In the genomic region with DNA sequence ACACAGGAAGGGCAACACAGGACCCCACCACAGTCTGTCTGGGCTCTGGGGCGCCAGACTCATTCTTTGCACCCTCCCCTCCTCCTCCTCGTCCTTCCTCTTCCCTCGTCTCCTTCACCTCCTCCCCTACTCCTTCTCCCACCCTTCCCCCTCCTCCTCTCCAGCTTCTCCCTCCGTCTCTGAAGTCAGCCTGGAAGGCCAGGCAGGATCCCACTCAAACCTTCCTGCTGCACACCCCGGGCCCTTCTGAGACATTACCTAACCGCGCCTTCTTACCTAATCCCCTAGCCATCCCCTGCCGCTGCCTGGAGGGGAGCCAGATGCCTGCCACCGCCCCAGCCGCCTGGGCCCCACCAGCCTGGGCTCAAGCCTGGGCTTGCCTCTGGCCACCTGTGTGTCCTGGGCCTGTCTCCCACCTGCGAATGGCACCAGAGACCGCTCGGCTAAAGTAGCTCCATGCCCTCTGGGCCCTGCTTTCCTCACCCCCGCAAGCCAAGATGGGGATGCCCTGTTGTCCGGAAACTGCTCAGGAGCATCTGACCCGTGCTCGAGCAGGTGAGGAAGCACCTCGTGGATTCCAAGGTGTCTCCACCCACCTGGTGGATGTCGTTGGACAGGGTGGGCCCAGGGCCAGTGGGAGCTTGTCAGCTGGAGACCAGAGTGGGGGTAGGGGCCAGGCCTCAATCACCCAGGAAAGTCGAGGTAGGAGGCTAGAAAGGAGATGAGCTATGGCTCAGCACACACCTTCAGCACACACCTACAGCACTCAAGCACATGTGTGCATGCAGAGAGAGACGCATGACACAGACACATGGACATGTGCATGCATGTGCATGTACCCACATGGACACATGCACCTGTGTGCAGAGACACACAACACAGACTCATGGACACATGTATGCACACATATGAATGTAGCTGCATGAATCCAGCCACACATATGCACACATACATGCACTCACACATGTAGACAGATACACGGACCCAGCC, we compare ENCODE assay signal across 19 cellular contexts. TPM values are rescaled to one million over a fixed set of nuclear protein-coding genes. Genes with fewer than 3 reads are reported as not detected.
DNase-seq lines count a peak whose midpoint lies in the region; ATAC-seq and TF ChIP-seq lines count a peak whose summit lies in the region.
"Had no signal": no experiment of that assay in that cellular context is flagged by ENCODE, and none has a peak within 500 bp of the region (broad histone marks: within the 10 kb centered on the region; RNA-seq: fewer than 3 reads in every experiment).

No MANE protein-coding gene starts in this region.

- TF ChIP-seq CTCF in left lung (IDR thresholded peaks at IDR 0.05) (no peak), omental fat pad (IDR thresholded peaks at IDR 0.05) (no peak), GM13976 (IDR thresholded peaks at IDR 0.05; ENCODE audit: borderline replicate concordance, control extremely low read depth, extremely low read depth, insufficient read depth, missing control alignments) (no peak)

- H3K4me3 ChIP-seq in NT2/D1 (ENCODE audit: insufficient read length, low read depth) (no peak overlapping the region), left lung (no peak overlapping the region)
- H3K4me3 ChIP-seq: SJCRH30, tibial artery had no signal

- H3K27ac ChIP-seq in left lung: no peak overlapping the region
- H3K27ac ChIP-seq: neutrophil, tibial artery had no signal

- in situ Hi-C loops in GM13976 (cut with MboI; ENCODE audit: low sequenced_read_pairs, unreplicated experiment): no loop called here

- DNase-seq in COLO668 (lab: John Stamatoyannopoulos, UW; ENCODE audit: unreplicated experiment): peak; percentile 39
- DNase-seq in HPDE6-E6E7 (ENCODE audit: extremely low spot score): peak; percentile 80
- DNase-seq in NT2/D1 (ENCODE audit: low read depth, low spot score): no peak
- peak in 1 of 2 donors; percentile 64 for DNase-seq in left lung
- no peak for DNase-seq in NCI-H2227 (lab: John Stamatoyannopoulos, UW; ENCODE audit: unreplicated experiment)
- DNase-seq in omental fat pad (ENCODE audit: low spot score): no peak
- no peak for DNase-seq in GM13976 (ENCODE audit: low spot score)
- DNase-seq: activated CD4-positive, alpha-beta T cell treated with anti-CD3 and anti-CD28 coated beads for 48 hours; activated naive CD8-positive, alpha-beta T cell treated with anti-CD3 and anti-CD28 coated beads, Interleukin-2, amount 10 ng/mL, durations not matched to agents 7 days and 5 days; activated T-cell treated with anti-CD3 and anti-CD28 coated beads, Interleukin-2, amount 50 U/mL, for 1 hour; effector memory CD4-positive, alpha-beta T cell; IMR-90; NCI-H1092 treated with DMSO at 0.1 percent for 48 hours; stimulated activated CD4-positive, alpha-beta T cell treated with anti-CD3 and anti-CD28 coated beads, Interleukin-4, amount 100 ng/mL, for 4 hours; T1000; tibial artery had no signal

- H3K27me3 ChIP-seq in NT2/D1 (ENCODE audit: insufficient read depth, insufficient read length) (no peaks in the 10 kb centered on the region), left lung (peaks cover 0 to 11% of the 10 kb centered on the region in 2 donors)
- H3K27me3 ChIP-seq: SJCRH30 had no signal

- H3K9ac ChIP-seq in NT2/D1 (ENCODE audit: insufficient read length, low read depth): peak overlapping the region; percentile 57

- intact Hi-C loops in left lung (cut with DNase I): no loop called here

- H3K36me3 ChIP-seq in NT2/D1 (ENCODE audit: insufficient read depth, insufficient read length, low read length): peaks cover 8% of the 10 kb centered on the region
- no peaks in the 10 kb centered on the region for H3K36me3 ChIP-seq in left lung
- H3K36me3 ChIP-seq: neutrophil, SJCRH30 had no signal

- H3K4me1 ChIP-seq in NT2/D1 (ENCODE audit: insufficient read depth, insufficient read length) (peaks cover 48% of the 10 kb centered on the region), left lung (no peaks in the 10 kb centered on the region)
- H3K4me1 ChIP-seq: tibial artery had no signal

- peak; percentile 39 for ATAC-seq in left lung
- ATAC-seq in omental fat pad (ENCODE audit: low FRiP score): no peak
- no peak for ATAC-seq in GM18498 (IDR thresholded peaks at IDR 0.05; ENCODE audit: unreplicated experiment)

- H3K9me3 ChIP-seq in NT2/D1 (ENCODE audit: insufficient read depth, low read length) (no peaks in the 10 kb centered on the region), left lung (no peaks in the 10 kb centered on the region)
- H3K9me3 ChIP-seq: neutrophil, SJCRH30, tibial artery had no signal

RNA-seq across cellular contexts. Expression of a gene that starts 31.9 kb away (rescaled TPM):
- 1 to 10 TPM; 4.6 to 8.5 TPM for total RNA-seq in left lung
- total RNA-seq in omental fat pad: 10 to 100 TPM in 2 of 4 donors, 1 to 10 TPM in 2; 1.3 to 16.5 (median 5.8) TPM

Comparison
In these comparisons a context has a peak if more than half of its experiments do, and no peak if none do; other contexts are left out.
1. DNase-seq: peak in COLO668 (single experiment) and HPDE6-E6E7 (single experiment); none in NT2/D1 (single experiment), NCI-H2227 (single experiment), omental fat pad (single experiment) and GM13976 (single experiment).